In genomic region chr13:46810440-46810839, GRCh38 we compare ENCODE assay signal across 30 cellular contexts.
"Had no signal": no experiment of that assay in that cellular context is flagged by ENCODE, and none has a peak within 500 bp of the region (broad histone marks: within the 10 kb centered on the region; RNA-seq: fewer than 3 reads in every experiment).

No MANE protein-coding gene starts in this region.

- ATAC-seq: activated CD4-positive, CD25-positive, alpha-beta regulatory T cell treated with anti-CD3 and anti-CD28 coated beads, Interleukin-2, amount 50 U/mL, for 24 hours; activated naive CD8-positive, alpha-beta T cell treated with anti-CD3 and anti-CD28 coated beads, Interleukin-2, amount 50 U/mL, for 24 hours; activated T-cell treated with anti-CD3 and anti-CD28 coated beads, Interleukin-2, amount 50 U/mL, for 4 hours; activated T-helper 17 cell treated with anti-CD3 and anti-CD28 coated beads, Interleukin-2, amount 50 U/mL, for 72 hours; body of pancreas; left colon; naive thymus-derived CD4-positive, alpha-beta T cell; pancreas; sciatic nerve; stimulated activated naive B cell treated with anti-CD40 and anti-IgM and Interleukin-4, amounts not matched to agents 10 μg/mL and 1 μg/mL and 100 μg/mL, for 72 hours; T-helper 17 cell had no signal

- DNase-seq: activated CD4-positive, alpha-beta memory T cell treated with anti-CD3 and anti-CD28 coated beads for 36 hours; activated CD4-positive, alpha-beta T cell treated with anti-CD3 and anti-CD28 coated beads for 48 hours; activated CD8-positive, alpha-beta memory T cell treated with anti-CD3 and anti-CD28 coated beads, Interleukin-2, amount 50 U/mL, for 48 hours; activated gamma-delta T cell treated with Interleukin-2 at 50 U/mL for 16 hours; activated naive CD8-positive, alpha-beta T cell treated with anti-CD3 and anti-CD28 coated beads, Interleukin-2, amount 50 U/mL, for 24 hours; activated T-cell treated with anti-CD3 and anti-CD28 coated beads, Interleukin-2, amount 50 U/mL, for 4 hours; anterior cingulate cortex; body of pancreas; cerebellar nuclear complex; cortex of kidney; foreskin fibroblast; head of caudate nucleus; hippocampal formation; kidney; left colon; mammary epithelial cell; naive thymus-derived CD4-positive, alpha-beta T cell; pancreas; retina; stimulated activated CD4-positive, alpha-beta T cell treated with anti-CD3 and anti-CD28 coated beads, Interleukin-15, amount 100 ng/mL, for 24 hours; stimulated activated CD4-positive, alpha-beta T cell treated with anti-CD3 and anti-CD28 coated beads, Interleukin-2, amount 100 ng/mL, for 24 hours; stimulated activated naive B cell treated with anti-CD40 and anti-IgM and Interleukin-4, amounts not matched to agents 10 μg/mL and 1 μg/mL and 100 μg/mL, for 72 hours; stomach; T-helper 17 cell; T1000; thyroid gland; WERI-Rb-1 had no signal
